Comparison of ENCODE assay signal across 23 cellular contexts in genomic region chr14:76894308-76894707, GRCh38.
"Had no signal": no experiment of that assay in that cellular context is flagged by ENCODE, and none has a peak within 500 bp of the region (broad histone marks: within the 10 kb centered on the region; RNA-seq: fewer than 3 reads in every experiment).

No MANE protein-coding gene starts in this region.

- H3K27ac ChIP-seq: upper lobe of left lung had no signal

- H3K4me3 ChIP-seq: upper lobe of left lung had no signal

- H3K4me1 Mint-ChIP-seq: activated B cell treated with CpG ODN at 0.5 μM for 24 hours; brain; central memory CD8-positive, alpha-beta T cell; nephron had no signal

- H3K9me3 Mint-ChIP-seq: central memory CD8-positive, alpha-beta T cell had no signal

- H3K27me3 ChIP-seq: upper lobe of left lung had no signal

- ATAC-seq: activated CD8-positive, alpha-beta T cell treated with anti-CD3 and anti-CD28 coated beads for 36 hours; left ventricle myocardium superior had no signal

- H3K36me3 ChIP-seq: upper lobe of left lung had no signal

- H3K27me3 Mint-ChIP-seq: activated B cell treated with CpG ODN at 0.5 μM for 24 hours; activated CD8-positive, alpha-beta T cell treated with anti-CD3 and anti-CD28 coated beads for 36 hours; activated naive CD8-positive, alpha-beta T cell; brain; central memory CD8-positive, alpha-beta T cell; stimulated activated naive CD8-positive, alpha-beta T cell treated with anti-CD3 and anti-CD28 coated beads, Interleukin-15, Interleukin-2, amounts not matched to agents 100 ng/mL and 50 ng/mL, for 24 hours had no signal

- DNase-seq: activated B cell treated with CpG ODN at 0.5 μM for 24 hours; activated CD4-positive, alpha-beta T cell treated with anti-CD3 and anti-CD28 coated beads for 48 hours; activated CD8-positive, alpha-beta memory T cell treated with anti-CD3 and anti-CD28 coated beads, Interleukin-2, amount 50 U/mL, for 4 hours; activated CD8-positive, alpha-beta T cell treated with anti-CD3 and anti-CD28 coated beads for 36 hours; activated gamma-delta T cell; activated T-cell treated with anti-CD3 and anti-CD28 coated beads, Interleukin-2, amount 50 U/mL, for 48 hours; amygdala; cortex of kidney; effector CD8-positive, alpha-beta T cell; foreskin fibroblast; glutamatergic neuron; hypothalamus; kidney glomerular epithelial cell; left ventricle myocardium superior; mesenchymal stem cell; stimulated activated CD4-positive, alpha-beta T cell treated with anti-CD3 and anti-CD28 coated beads, Interleukin-4, amount 100 ng/mL, for 1 hour; T-helper 1 cell; upper lobe of left lung had no signal

- H3K4me3 Mint-ChIP-seq: activated B cell treated with CpG ODN at 0.5 μM for 24 hours; activated CD8-positive, alpha-beta T cell treated with anti-CD3 and anti-CD28 coated beads for 36 hours; activated naive CD8-positive, alpha-beta T cell; brain; central memory CD8-positive, alpha-beta T cell; nephron; stimulated activated naive CD8-positive, alpha-beta T cell treated with anti-CD3 and anti-CD28 coated beads, Interleukin-15, Interleukin-2, amounts not matched to agents 100 ng/mL and 50 ng/mL, for 24 hours had no signal

- H3K27ac Mint-ChIP-seq: activated B cell treated with CpG ODN at 0.5 μM for 24 hours; activated CD8-positive, alpha-beta T cell treated with anti-CD3 and anti-CD28 coated beads for 36 hours; activated naive CD8-positive, alpha-beta T cell; brain; nephron; stimulated activated naive CD8-positive, alpha-beta T cell treated with anti-CD3 and anti-CD28 coated beads, Interleukin-15, Interleukin-2, amounts not matched to agents 100 ng/mL and 50 ng/mL, for 24 hours had no signal

- H3K36me3 Mint-ChIP-seq: brain had no signal
